Comparison of ENCODE assay signal across 8 cellular contexts in genomic region chrX:130024127-130024526, GRCh38.
DNase-seq lines count a peak whose midpoint lies in the region; ATAC-seq lines count a peak whose summit lies in the region.

No MANE protein-coding gene starts in this region.

- peak; percentile 100 for ATAC-seq in GM21576 (IDR thresholded peaks at IDR 0.05; ENCODE audit: unreplicated experiment)

- DNase-seq in ELR (ENCODE audit: low read depth): peak; percentile 48
- peak in 73 of 76 experiments; percentile 2 to 84 (median 65) for DNase-seq in HUDEP-2 (lab: John Stamatoyannopoulos, UW; ENCODE audit: unreplicated experiment in 76 of 76)
- peak; percentile 64 for DNase-seq in T-helper 22 cell (ENCODE audit: low read depth)
- DNase-seq in astrocyte of the hippocampus (ENCODE audit: low read depth, low spot score): peak; percentile 13
- DNase-seq in iPS-NIHi7 (ENCODE audit: extremely low spot score): peak; percentile 99
- DNase-seq in stimulated activated CD4-positive, alpha-beta T cell treated with anti-CD3 and anti-CD28 coated beads, TNF-alpha, amount 100 ng/mL, for 4 hours (ENCODE audit: low read depth in 3 of 3): peak; percentile 21 to 65 (median 59)
- DNase-seq in NCI-H1417 treated with DMSO at 0.1 percent for 48 hours (lab: John Stamatoyannopoulos, UW): no peak
